In genomic region chr15:30792843-30793242, GRCh38 we compare ENCODE assay signal across 7 cellular contexts.
A peak's percentile ranks its signal among the peaks of the same experiment; 100 is the strongest.
DNase-seq lines count a peak whose midpoint lies in the region; FAIRE-seq and TF ChIP-seq lines count a peak whose summit lies in the region.
"Not testable (repeated sequence)": the region's sequence is repeated elsewhere in the genome, so short reads cannot be mapped to it uniquely, and the experiment has no call there.

No MANE protein-coding gene starts in this region.

- not testable (repeated sequence) for TF ChIP-seq CTCF in VCaP (conservative IDR thresholded peaks at IDR 0.05); bronchial epithelial cell (IDR thresholded peaks at IDR 0.05; ENCODE audit: insufficient read depth, low read length, severe bottlenecking); stomach (IDR thresholded peaks at IDR 0.05)

- not testable (repeated sequence) for FAIRE-seq in bronchial epithelial cell (lab: Jason Lieb, UNC)

- H3K4me3 ChIP-seq in bronchial epithelial cell (ENCODE audit: low read depth, low read length); stomach: not testable (repeated sequence)

- not testable (repeated sequence) for H3K9me3 ChIP-seq in stomach

- H3K27ac ChIP-seq in VCaP, result peak overlapping the region; percentile 34; the same call in 1 of the 2 replicates
- H3K27ac ChIP-seq in stomach, result not testable (repeated sequence)

- DNase-seq in DMS79 (lab: John Stamatoyannopoulos, UW), result peak; percentile 0
- peak; percentile 43 for DNase-seq in NCI-H1105 treated with DMSO at 0.1 percent for 48 hours (lab: John Stamatoyannopoulos, UW)
- DNase-seq in NCI-H774 (lab: John Stamatoyannopoulos, UW), result peak; percentile 22
- peak; percentile 14 for DNase-seq in bronchial epithelial cell (ENCODE audit: low read depth)
- DNase-seq in myocyte (ENCODE audit: low read depth), result peak; percentile 22
- DNase-seq in stomach, result peak; percentile 70

- not testable (repeated sequence) for TF ChIP-seq POLR2A in stomach (IDR thresholded peaks at IDR 0.05)

- TF ChIP-seq EP300 in stomach (IDR thresholded peaks at IDR 0.05), result not testable (repeated sequence)

- H3K4me1 ChIP-seq in stomach, result not testable (repeated sequence)

- not testable (repeated sequence) for H3K27me3 ChIP-seq in bronchial epithelial cell (ENCODE audit: control insufficient read depth, insufficient read depth, low read length)
- H3K27me3 ChIP-seq in stomach, result peaks cover 0 to 11% (median 0%) of the 10 kb centered on the region in 3 donors

- not testable (repeated sequence) for H3K36me3 ChIP-seq in bronchial epithelial cell (ENCODE audit: control insufficient read depth, insufficient read depth, low read length); stomach

- WGBS in stomach, 5 donors, result 16 to 26% (median 20%) methylated on average over 3 of the region's 3 CpGs

- intact Hi-C loops in stomach (cut with DNase I; ENCODE audit: low total_unique reads), result not testable (repeated sequence)

Comparison
In these comparisons a context has a peak if more than half of its experiments do, and no peak if none do; other contexts are left out.
1. DNase-seq: peak in every context shown above with its lines; median percentile 70 in stomach; 43 in NCI-H1105 treated with DMSO at 0.1 percent for 48 hours; 22 in NCI-H774; 22 in myocyte; 14 in bronchial epithelial cell; 0 in DMS79.